In genomic region chr7:20513897-20514296, GRCh38 we compare ENCODE assay signal across 18 cellular contexts.
"Had no signal": no experiment of that assay in that cellular context is flagged by ENCODE, and none has a peak within 500 bp of the region (broad histone marks: within the 10 kb centered on the region; RNA-seq: fewer than 3 reads in every experiment).

No MANE protein-coding gene starts in this region.

- H3K4me1 ChIP-seq: ascending aorta had no signal

- DNase-seq: activated B cell treated with CpG ODN at 0.5 μM for 24 hours; activated CD4-positive, alpha-beta T cell treated with anti-CD3 and anti-CD28 coated beads for 1 hour; activated CD4-positive, alpha-beta T cell treated with anti-CD3 and anti-CD28 coated beads, Interleukin-2, amount 10 ng/mL, durations not matched to agents 24 days and 14 days; activated CD4-positive, alpha-beta T cell treated with anti-CD3 and anti-CD28 coated beads, Interleukin-2, amount 50 U/mL, for 48 hours; activated CD8-positive, alpha-beta memory T cell treated with anti-CD3 and anti-CD28 coated beads, Interleukin-2, amount 10 ng/mL, durations not matched to agents 7 days and 5 days; activated effector memory CD4-positive, alpha-beta T cell treated with anti-CD3 and anti-CD28 coated beads, Interleukin-2, amount 50 U/mL, for 16 hours; activated naive CD4-positive, alpha-beta T cell treated with Interleukin-2 at 50 U/mL for 16 hours; activated naive CD8-positive, alpha-beta T cell treated with anti-CD3 and anti-CD28 coated beads, Interleukin-2, amount 50 U/mL, for 24 hours; activated T-cell treated with anti-CD3 and anti-CD28 coated beads, Interleukin-2, amount 50 U/mL, for 24 hours; amniotic stem cell; central memory CD4-positive, alpha-beta T cell; NCI-H1694 treated with DMSO at 0.1 percent for 48 hours; T-helper 17 cell; T-helper 9 cell had no signal

- H3K9me3 ChIP-seq: ascending aorta, body of pancreas had no signal

- H3K27me3 ChIP-seq: ascending aorta, body of pancreas had no signal

- ATAC-seq: activated CD8-positive, alpha-beta memory T cell treated with anti-CD3 and anti-CD28 coated beads, Interleukin-2, amount 10 ng/mL, durations not matched to agents 7 days and 5 days; activated naive CD4-positive, alpha-beta T cell treated with anti-CD3 and anti-CD28 coated beads, Interleukin-2, amount 50 U/mL, for 72 hours; activated naive CD8-positive, alpha-beta T cell treated with anti-CD3 and anti-CD28 coated beads, Interleukin-2, amount 50 U/mL, for 24 hours; T-helper 17 cell had no signal

- FAIRE-seq: bronchial epithelial cell had no signal

- H3K4me3 ChIP-seq: ascending aorta, body of pancreas had no signal

- H3K27ac ChIP-seq: ascending aorta, body of pancreas had no signal

- H3K36me3 ChIP-seq: ascending aorta had no signal
